Comparison of ENCODE assay signal across 1 cellular context in the genomic region with DNA sequence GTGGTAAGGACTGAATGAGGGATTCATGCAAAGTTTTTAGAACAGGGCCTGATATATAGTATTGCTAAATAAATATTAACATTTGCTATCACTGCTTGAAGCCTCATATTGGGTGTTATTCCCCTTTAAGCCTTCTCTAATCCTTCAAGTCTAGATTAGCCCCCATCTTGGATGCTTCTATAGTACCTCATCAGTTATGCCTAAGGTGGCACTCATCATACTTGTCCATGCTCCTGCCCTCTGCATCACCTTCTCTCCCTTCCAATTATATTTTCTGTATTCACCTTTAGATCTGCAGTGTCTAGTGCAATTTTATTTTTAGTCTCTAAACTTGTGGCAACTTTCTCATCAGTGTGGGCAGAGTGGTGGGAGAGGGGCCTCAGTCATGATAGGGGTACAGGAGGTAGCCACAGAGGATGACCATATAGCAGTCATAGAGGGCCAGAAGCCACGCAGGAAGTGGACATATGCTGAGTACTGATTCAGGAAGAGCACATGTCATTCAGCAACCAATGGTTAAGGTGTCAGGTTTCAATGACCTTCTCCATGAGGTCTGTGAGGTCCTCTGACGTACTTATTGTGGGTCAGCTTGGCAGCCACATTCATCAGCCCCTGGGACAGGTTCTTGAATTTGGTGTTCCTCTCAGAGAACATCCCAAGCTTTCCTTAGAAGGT.
TF ChIP-seq lines count a peak whose summit lies in the region.

No MANE protein-coding gene starts in this region.

TF ChIP-seq in GM12878, 131 proteins besides CTCF, POLR2A, EP300 and RAD21 (continued from another document):
- TF ChIP-seq RELB (IDR thresholded peaks at IDR 0.05; ENCODE audit: low read depth) (no peak), ZBTB40 (IDR thresholded peaks at IDR 0.05; ENCODE audit: borderline replicate concordance) (no peak), GATAD2B (conservative IDR thresholded peaks at IDR 0.05; ENCODE audit: low read depth) (no peak), JUNB (IDR thresholded peaks at IDR 0.05) (peak; percentile 31; the same call in 1 of the 2 replicates), KLF5 (IDR thresholded peaks at IDR 0.05; ENCODE audit: partially characterized antibody) (peak; percentile 67), ETV6 (conservative IDR thresholded peaks at IDR 0.05 in 1 of 2, IDR thresholded peaks at IDR 0.05 in 1 of 2; ENCODE audit: borderline replicate concordance in 1 of 2, low read depth in 1 of 2) (peak in 1 of 2 experiments; percentile 80; a peak in 2 of 4 replicates), HDAC6 (IDR thresholded peaks at IDR 0.05; ENCODE audit: unreplicated experiment) (no peak), BHLHE40 (IDR thresholded peaks at IDR 0.05; ENCODE audit: borderline replicate concordance in 1 of 2, low read depth in 2 of 2, low read length in 1 of 2) (peak; percentile 11 to 68; a peak in 2 of 4 replicates), SREBF1 (IDR thresholded peaks at IDR 0.05; ENCODE audit: low read length) (no peak), TCF12 (IDR thresholded peaks at IDR 0.05; ENCODE audit: low read depth, low read length) (peak; percentile 62; the same call in 1 of the 2 replicates), ZNF622 (IDR thresholded peaks at IDR 0.05) (no peak), MYC (IDR thresholded peaks at IDR 0.05; ENCODE audit: insufficient read depth, insufficient read length, insufficient replicate concordance, low read length, severe bottlenecking) (no peak), EGR1 (IDR thresholded peaks at IDR 0.05; ENCODE audit: borderline replicate concordance in 1 of 2, low read depth in 2 of 2, low read length in 2 of 2) (0 out of 3 replicates have a peak, but pooled peaks of 1 of the 2 experiments have one; percentile 15), CHD4 (IDR thresholded peaks at IDR 0.05) (no peak), NR2C1 (IDR thresholded peaks at IDR 0.05) (no peak; the same call in 1 of the 2 replicates), SMARCA5 (IDR thresholded peaks at IDR 0.05) (peak; percentile 89; the same call in 1 of the 2 replicates), SPI1 (IDR thresholded peaks at IDR 0.05; ENCODE audit: borderline replicate concordance, insufficient read depth, low read depth, low read length) (peak; percentile 57; the same call in 1 of the 2 replicates), RFX5 (IDR thresholded peaks at IDR 0.05; ENCODE audit: low read depth, low read length) (no peak), GABPA (IDR thresholded peaks at IDR 0.05; ENCODE audit: low read depth) (peak; percentile 47; the same call in 1 of the 2 replicates), BCL11A (IDR thresholded peaks at IDR 0.05; ENCODE audit: low read depth, low read length) (peak; percentile 83), CREM (IDR thresholded peaks at IDR 0.05; ENCODE audit: low read depth) (peak; percentile 91), POU2F2 (IDR thresholded peaks at IDR 0.05; ENCODE audit: borderline replicate concordance, low read depth, low read length) (peak; percentile 89; the same call in 2 of the 3 replicates), IRF3 (IDR thresholded peaks at IDR 0.05) (no peak), TCF3 (IDR thresholded peaks at IDR 0.05; ENCODE audit: borderline replicate concordance, insufficient read depth, low read depth, low read length) (peak; percentile 64; the same call in 1 of the 2 replicates), CREB1 (IDR thresholded peaks at IDR 0.05; ENCODE audit: low read depth) (peak; percentile 97), CBFB (IDR thresholded peaks at IDR 0.05; ENCODE audit: low read depth) (peak; percentile 71; the same call in 1 of the 2 replicates), ZBED1 (IDR thresholded peaks at IDR 0.05; ENCODE audit: borderline replicate concordance) (no peak)
- TF ChIP-seq, protein P1, sequence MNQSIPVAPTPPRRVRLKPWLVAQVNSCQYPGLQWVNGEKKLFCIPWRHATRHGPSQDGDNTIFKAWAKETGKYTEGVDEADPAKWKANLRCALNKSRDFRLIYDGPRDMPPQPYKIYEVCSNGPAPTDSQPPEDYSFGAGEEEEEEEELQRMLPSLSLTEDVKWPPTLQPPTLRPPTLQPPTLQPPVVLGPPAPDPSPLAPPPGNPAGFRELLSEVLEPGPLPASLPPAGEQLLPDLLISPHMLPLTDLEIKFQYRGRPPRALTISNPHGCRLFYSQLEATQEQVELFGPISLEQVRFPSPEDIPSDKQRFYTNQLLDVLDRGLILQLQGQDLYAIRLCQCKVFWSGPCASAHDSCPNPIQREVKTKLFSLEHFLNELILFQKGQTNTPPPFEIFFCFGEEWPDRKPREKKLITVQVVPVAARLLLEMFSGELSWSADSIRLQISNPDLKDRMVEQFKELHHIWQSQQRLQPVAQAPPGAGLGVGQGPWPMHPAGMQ (IDR thresholded peaks at IDR 0.05; ENCODE audit: borderline replicate concordance) = no peak
- TF ChIP-seq, protein P2, sequence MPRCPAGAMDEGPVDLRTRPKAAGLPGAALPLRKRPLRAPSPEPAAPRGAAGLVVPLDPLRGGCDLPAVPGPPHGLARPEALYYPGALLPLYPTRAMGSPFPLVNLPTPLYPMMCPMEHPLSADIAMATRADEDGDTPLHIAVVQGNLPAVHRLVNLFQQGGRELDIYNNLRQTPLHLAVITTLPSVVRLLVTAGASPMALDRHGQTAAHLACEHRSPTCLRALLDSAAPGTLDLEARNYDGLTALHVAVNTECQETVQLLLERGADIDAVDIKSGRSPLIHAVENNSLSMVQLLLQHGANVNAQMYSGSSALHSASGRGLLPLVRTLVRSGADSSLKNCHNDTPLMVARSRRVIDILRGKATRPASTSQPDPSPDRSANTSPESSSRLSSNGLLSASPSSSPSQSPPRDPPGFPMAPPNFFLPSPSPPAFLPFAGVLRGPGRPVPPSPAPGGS (IDR thresholded peaks at IDR 0.05; ENCODE audit: borderline replicate concordance, insufficient read depth, low read depth, low read length, poor library complexity, severe bottlenecking) = no peak
